Comparison of ENCODE assay signal across 9 cellular contexts in genomic region chr20:37276494-37277252, GRCh38. TPM values are rescaled to one million over a fixed set of nuclear protein-coding genes. Genes with fewer than 3 reads are reported as not detected.
DNase-seq lines count a peak whose midpoint lies in the region; ATAC-seq and TF ChIP-seq lines count a peak whose summit lies in the region.
"Had no signal": no experiment of that assay in that cellular context is flagged by ENCODE, and none has a peak within 500 bp of the region (broad histone marks: within the 10 kb centered on the region; RNA-seq: fewer than 3 reads in every experiment).

No MANE protein-coding gene starts in this region.

- H3K4me1 Mint-ChIP-seq in type B pancreatic cell (ENCODE audit: unreplicated experiment) = peaks cover 25% of the 10 kb centered on the region

- H3K9me3 ChIP-seq in ascending aorta (no peaks in the 10 kb centered on the region), suprapubic skin (no peaks in the 10 kb centered on the region)

- no peak for TF ChIP-seq POLR2A in suprapubic skin (IDR thresholded peaks at IDR 0.05)

- no peaks in the 10 kb centered on the region for H3K9me3 Mint-ChIP-seq in type B pancreatic cell
- H3K9me3 Mint-ChIP-seq: T-helper 1 cell treated with Interleukin-12 subunit alpha and Interleukin-12 subunit beta and Interleukin-4 antibody, amounts not matched to agents 30 μg/mL and 1 μg/mL, for 36 hours had no signal

- ATAC-seq in GM19395 (IDR thresholded peaks at IDR 0.05; ENCODE audit: unreplicated experiment) = peak; percentile 66
- no peak for ATAC-seq in HG03442 (IDR thresholded peaks at IDR 0.05; ENCODE audit: unreplicated experiment)

- H3K4me3 ChIP-seq in ascending aorta = no peak overlapping the region
- no peak overlapping the region for H3K4me3 ChIP-seq in suprapubic skin

- 17% methylated on average over 15 of the region's 15 CpGs for WGBS in suprapubic skin

- no peak for TF ChIP-seq EP300 in suprapubic skin (IDR thresholded peaks at IDR 0.05)

- DNase-seq in DMS114 treated with DMSO at 0.1 percent for 48 hours (lab: John Stamatoyannopoulos, UW; ENCODE audit: unreplicated experiment) (peak; percentile 11), NCI-H2029 treated with DMSO at 0.1 percent for 48 hours (lab: John Stamatoyannopoulos, UW) (peak; percentile 82), ascending aorta (ENCODE audit: low spot score in 2 of 2) (peak in 1 of 2 donors; percentile 77), left kidney (ENCODE audit: low read depth, low spot score) (peak; percentile 88), type B pancreatic cell (ENCODE audit: extremely low spot score, unreplicated experiment) (no peak), suprapubic skin (ENCODE audit: low spot score in 2 of 2) (no peak)

- no peaks in the 10 kb centered on the region for H3K27me3 Mint-ChIP-seq in type B pancreatic cell

- H3K4me3 Mint-ChIP-seq in type B pancreatic cell = peak overlapping the region; percentile 70
- H3K4me3 Mint-ChIP-seq: T-helper 1 cell treated with Interleukin-12 subunit alpha and Interleukin-12 subunit beta and Interleukin-4 antibody, amounts not matched to agents 30 μg/mL and 1 μg/mL, for 36 hours had no signal

- H3K36me3 Mint-ChIP-seq in type B pancreatic cell = no peaks in the 10 kb centered on the region

- intact Hi-C loops in ascending aorta (cut with DNase I) = loop anchor here (1.0 kb wide), 1 partner anchor 108 kb away; no protein-coding TSS in a partner anchor

- peaks cover 0 to 7% of the 10 kb centered on the region in 2 donors for H3K4me1 ChIP-seq in ascending aorta
- peaks cover 19% of the 10 kb centered on the region for H3K4me1 ChIP-seq in suprapubic skin

- H3K27me3 ChIP-seq in ascending aorta (no peaks in the 10 kb centered on the region), suprapubic skin (no peaks in the 10 kb centered on the region)

- peak; percentile 14 to 71 (median 59) for TF ChIP-seq CTCF in ascending aorta (IDR thresholded peaks at IDR 0.05)
- peak; percentile 21 for TF ChIP-seq CTCF in type B pancreatic cell (conservative IDR thresholded peaks at IDR 0.05)
- peak in 1 of 2 donors; percentile 9 for TF ChIP-seq CTCF in suprapubic skin (IDR thresholded peaks at IDR 0.05)

- no peak overlapping the region for H3K27ac ChIP-seq in ascending aorta
- H3K27ac ChIP-seq in suprapubic skin = no peak overlapping the region

- H3K27ac Mint-ChIP-seq in type B pancreatic cell = peak overlapping the region; percentile 77
- H3K27ac Mint-ChIP-seq: T-helper 1 cell treated with Interleukin-12 subunit alpha and Interleukin-12 subunit beta and Interleukin-4 antibody, amounts not matched to agents 30 μg/mL and 1 μg/mL, for 36 hours had no signal

- H3K36me3 ChIP-seq in ascending aorta (no peaks in the 10 kb centered on the region), suprapubic skin (no peaks in the 10 kb centered on the region)

RNA-seq across cellular contexts. Expression of gene MANBAL, which starts 12.8 kb away (rescaled TPM):
- total RNA-seq in ascending aorta (70.2 TPM), type B pancreatic cell (ENCODE audit: low replicate concordance) (35.5 and 40.4 TPM in 2 replicates), suprapubic skin (10 to 100 TPM; 15.4 to 32.3 (median 25.4) TPM)

RNA-seq across cellular contexts. Expression of gene GHRH, which starts 15.1 kb away (rescaled TPM):
- total RNA-seq in ascending aorta (not detected), type B pancreatic cell (ENCODE audit: low replicate concordance) (0.77 and 3.9 TPM in 2 replicates), suprapubic skin (not detected)

Comparison
In these comparisons a context has a peak if more than half of its experiments do, and no peak if none do; other contexts are left out.
1. DNase-seq: peak in DMS114 treated with DMSO at 0.1 percent for 48 hours (single experiment), NCI-H2029 treated with DMSO at 0.1 percent for 48 hours (single experiment) and left kidney (single experiment); none in type B pancreatic cell (single experiment) and suprapubic skin (0 of 2).